ENCODE assay signal across 21 cellular contexts in the genomic region with DNA sequence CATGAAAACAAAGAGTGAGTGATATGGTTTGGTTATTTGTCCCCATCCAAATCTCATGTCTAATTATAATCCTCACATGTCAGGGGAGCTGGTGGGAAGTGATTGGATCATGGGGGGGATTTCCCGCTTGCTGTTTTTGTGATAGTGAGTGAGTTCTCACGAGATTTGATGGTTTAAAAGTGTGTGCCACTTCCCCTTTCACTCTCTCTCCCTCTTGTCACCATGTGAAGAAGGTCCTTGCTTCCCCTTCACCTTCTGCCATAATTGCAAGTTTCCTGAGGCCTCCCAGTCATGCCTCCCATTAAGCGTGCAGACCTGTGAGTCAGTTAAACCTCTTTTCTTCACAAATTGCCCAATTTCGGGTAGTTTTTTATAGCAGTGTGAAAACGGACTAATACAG. TPM values are rescaled to one million over a fixed set of nuclear protein-coding genes. Genes with fewer than 3 reads are reported as not detected.
A peak's percentile ranks its signal among the peaks of the same experiment; 100 is the strongest.
DNase-seq lines count a peak whose midpoint lies in the region; ATAC-seq, FAIRE-seq and TF ChIP-seq lines count a peak whose summit lies in the region.
"Had no signal": no experiment of that assay in that cellular context is flagged by ENCODE, and none has a peak within 500 bp of the region (broad histone marks: within the 10 kb centered on the region; RNA-seq: fewer than 3 reads in every experiment).

No MANE protein-coding gene starts in this region.

- ATAC-seq in body of pancreas: no peak
- ATAC-seq in HG03135 (IDR thresholded peaks at IDR 0.05; ENCODE audit: unreplicated experiment): no peak
- no peak for ATAC-seq in HG03342 (IDR thresholded peaks at IDR 0.05; ENCODE audit: unreplicated experiment)
- ATAC-seq: natural killer cell; stimulated activated naive CD8-positive, alpha-beta T cell treated with anti-CD3 and anti-CD28 coated beads, Interleukin-15, Interleukin-2, amounts not matched to agents 100 U/mL and 50 U/mL, for 24 hours had no signal

- no peak overlapping the region for H3K4me3 ChIP-seq in ACC112 (ENCODE audit: low read depth, low read length)
- H3K4me3 ChIP-seq in body of pancreas: no peak overlapping the region
- H3K4me3 ChIP-seq: tibial nerve had no signal

- H3K27ac Mint-ChIP-seq in activated naive CD8-positive, alpha-beta T cell treated with anti-CD3 and anti-CD28 coated beads for 36 hours: peak overlapping the region; percentile 28
- H3K27ac Mint-ChIP-seq: natural killer cell had no signal

- peaks cover 32% of the 10 kb centered on the region for H3K36me3 Mint-ChIP-seq in activated naive CD8-positive, alpha-beta T cell treated with anti-CD3 and anti-CD28 coated beads for 36 hours

- H3K27me3 ChIP-seq in ACC112 (ENCODE audit: insufficient read depth, low read length) (no peaks in the 10 kb centered on the region), body of pancreas (no peaks in the 10 kb centered on the region)
- H3K27me3 ChIP-seq: tibial nerve had no signal

- H3K4me3 Mint-ChIP-seq in activated naive CD8-positive, alpha-beta T cell treated with anti-CD3 and anti-CD28 coated beads for 36 hours: peak overlapping the region; percentile 26
- H3K4me3 Mint-ChIP-seq: natural killer cell had no signal

- peaks cover 24% of the 10 kb centered on the region for H3K4me1 ChIP-seq in ACC112 (ENCODE audit: control insufficient read depth, insufficient read depth, low read length, unreplicated experiment)
- H3K4me1 ChIP-seq in body of pancreas: peaks cover 22% of the 10 kb centered on the region

- H3K36me3 ChIP-seq in ACC112 (ENCODE audit: insufficient read depth, low read length): peaks cover 11% of the 10 kb centered on the region; the same call in 1 of the 2 replicates
- H3K36me3 ChIP-seq in body of pancreas (replicated peaks in 1 of 2; ENCODE audit: insufficient read depth in 1 of 2, low read depth in 2 of 2): no peaks in the 10 kb centered on the region
- H3K36me3 ChIP-seq: tibial nerve had no signal

- DNase-seq in GM12891 (ENCODE audit: insufficient read length, low spot score): no peak
- peak; percentile 62 for DNase-seq in NOMO-1 treated with DMSO at 0.1 percent for 48 hours (lab: John Stamatoyannopoulos, UW; ENCODE audit: unreplicated experiment)
- DNase-seq in activated naive CD8-positive, alpha-beta T cell treated with anti-CD3 and anti-CD28 coated beads for 36 hours: peak; percentile 8
- no peak for DNase-seq in body of pancreas
- DNase-seq in stimulated activated CD8-positive, alpha-beta memory T cell treated with anti-CD3 and anti-CD28 coated beads, Interleukin-4, amount 100 ng/mL, for 48 hours: no peak
- DNase-seq: amniotic stem cell; caudate nucleus; COR-L47; H7; natural killer cell; NCI-H1048; NCI-H2029; NCI-H446; NK-92 treated with Interleukin-12 subunit alpha and Interleukin-12 subunit beta, amount 100 ng/mL, for 24 hours; Right ventricle myocardium superior; stimulated activated naive CD8-positive, alpha-beta T cell treated with anti-CD3 and anti-CD28 coated beads, Interleukin-15, Interleukin-2, amounts not matched to agents 100 U/mL and 50 U/mL, for 24 hours; WERI-Rb-1 had no signal

- WGBS in body of pancreas, 2 donors: 70 to 74% methylated on average over 5 of the region's 5 CpGs

- H3K27me3 Mint-ChIP-seq in activated naive CD8-positive, alpha-beta T cell treated with anti-CD3 and anti-CD28 coated beads for 36 hours: no peaks in the 10 kb centered on the region

- no peak for TF ChIP-seq CTCF in body of pancreas (IDR thresholded peaks at IDR 0.05)

- intact Hi-C loops in body of pancreas (cut with DNase I): no loop called here

- peaks cover 25% of the 10 kb centered on the region for H3K4me1 Mint-ChIP-seq in activated naive CD8-positive, alpha-beta T cell treated with anti-CD3 and anti-CD28 coated beads for 36 hours

- peaks cover 4% of the 10 kb centered on the region for H3K9me3 Mint-ChIP-seq in activated naive CD8-positive, alpha-beta T cell treated with anti-CD3 and anti-CD28 coated beads for 36 hours
- H3K9me3 Mint-ChIP-seq: natural killer cell had no signal

- no peaks in the 10 kb centered on the region for H3K9me3 ChIP-seq in body of pancreas
- H3K9me3 ChIP-seq: tibial nerve had no signal

- peaks cover 28% of the 10 kb centered on the region for H3K79me2 ChIP-seq in ACC112 (ENCODE audit: control insufficient read depth, insufficient read depth, low read length, unreplicated experiment)

- H3K27ac ChIP-seq in ACC112 (ENCODE audit: low read depth, low read length) (no peak overlapping the region), body of pancreas (no peak overlapping the region)
- H3K27ac ChIP-seq: tibial nerve, WERI-Rb-1 had no signal

- no peak for TF ChIP-seq POLR2A in GM12891 (IDR thresholded peaks at IDR 0.05; ENCODE audit: low read depth, low read length)
- TF ChIP-seq POLR2A in body of pancreas (IDR thresholded peaks at IDR 0.05): no peak

- H2AFZ ChIP-seq in ACC112 (ENCODE audit: low read length, unreplicated experiment): peak overlapping the region; percentile 23

- FAIRE-seq in GM12891 (lab: Jason Lieb, UNC): no peak

TF ChIP-seq in GM12891, 5 proteins besides CTCF, POLR2A, EP300 and RAD21:
- no peak for TF ChIP-seq POLR2AphosphoS5 (IDR thresholded peaks at IDR 0.05; ENCODE audit: low read depth, low read length)
- peak; percentile 35; the same call in 1 of the 2 replicates for TF ChIP-seq TAF1 (IDR thresholded peaks at IDR 0.05; ENCODE audit: low read depth, low read length)
- TF ChIP-seq SPI1 (IDR thresholded peaks at IDR 0.05; ENCODE audit: low read depth, low read length): peak; percentile 87
- no peak for TF ChIP-seq PAX5 (IDR thresholded peaks at IDR 0.05; ENCODE audit: insufficient read depth, low read length, severe bottlenecking)
- no peak for TF ChIP-seq POU2F2 (IDR thresholded peaks at IDR 0.05; ENCODE audit: low read depth, low read length)

RNA-seq across cellular contexts. Expression of a gene that starts 2.1 kb away (rescaled TPM):
- polyA plus RNA-seq in GM12891 (2012; ENCODE audit: low read depth, missing spikeins): 13.0 TPM
- total RNA-seq in activated naive CD8-positive, alpha-beta T cell treated with anti-CD3 and anti-CD28 coated beads for 36 hours: 10 to 100 TPM; 18.5 to 20.0 TPM
- 10 to 100 TPM; 16.8 to 17.4 TPM for total RNA-seq in body of pancreas

Comparison
In these comparisons a context has a peak if more than half of its experiments do, and no peak if none do; other contexts are left out.
1. DNase-seq: peak in NOMO-1 treated with DMSO at 0.1 percent for 48 hours (single experiment) and activated naive CD8-positive, alpha-beta T cell treated with anti-CD3 and anti-CD28 coated beads for 36 hours (single experiment); none in GM12891 (single experiment), body of pancreas (0 of 4) and stimulated activated CD8-positive, alpha-beta memory T cell treated with anti-CD3 and anti-CD28 coated beads, Interleukin-4, amount 100 ng/mL, for 48 hours (single experiment).